Comparison of ENCODE assay signal across 33 cellular contexts in the genomic region with DNA sequence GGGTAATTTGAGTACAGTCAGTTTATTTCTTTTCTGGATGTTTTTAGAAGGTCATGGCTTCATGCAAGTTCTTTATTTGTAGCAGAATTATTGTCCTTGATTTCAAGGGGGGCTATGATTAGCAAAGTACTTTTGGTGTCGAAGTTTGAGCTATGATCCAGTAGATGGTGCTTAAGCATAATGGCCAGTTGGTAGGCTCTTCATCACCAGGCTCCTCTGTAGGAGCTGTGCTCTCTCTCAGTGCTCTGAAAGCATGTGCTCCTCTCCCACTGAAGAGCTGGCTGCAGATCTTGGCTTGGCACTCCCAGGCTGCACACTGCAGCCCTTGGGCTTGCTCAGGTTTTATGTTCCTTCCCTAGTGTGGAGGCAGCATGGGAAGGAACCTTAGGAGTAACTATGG.
"Had no signal": no experiment of that assay in that cellular context is flagged by ENCODE, and none has a peak within 500 bp of the region (broad histone marks: within the 10 kb centered on the region; RNA-seq: fewer than 3 reads in every experiment).

No MANE protein-coding gene starts in this region.

- H3K36me3 ChIP-seq: ascending aorta, breast epithelium, cardiac muscle cell, esophagus muscularis mucosa, gastrocnemius medialis, heart left ventricle had no signal

- H3K27ac ChIP-seq: ascending aorta, breast epithelium, cardiac muscle cell, coronary artery, dorsolateral prefrontal cortex, esophagus muscularis mucosa, foreskin keratinocyte, gastrocnemius medialis, heart left ventricle, VCaP had no signal

- H3K4me3 ChIP-seq: ascending aorta, breast epithelium, cardiac muscle cell, coronary artery, dorsolateral prefrontal cortex, esophagus muscularis mucosa, gastrocnemius medialis, heart left ventricle had no signal

- ATAC-seq: activated CD4-positive, CD25-positive, alpha-beta regulatory T cell treated with anti-CD3 and anti-CD28 coated beads, Interleukin-2, amount 50 U/mL, for 24 hours; activated CD8-positive, alpha-beta memory T cell treated with anti-CD3 and anti-CD28 coated beads, Interleukin-2, amount 10 ng/mL, durations not matched to agents 7 days and 5 days; activated CD8-positive, alpha-beta T cell treated with anti-CD3 and anti-CD28 coated beads, Interleukin-2, amount 10 ng/mL, durations not matched to agents 7 days and 5 days; activated naive CD4-positive, alpha-beta T cell treated with anti-CD3 and anti-CD28 coated beads, Interleukin-2, amount 50 U/mL, for 72 hours; foreskin keratinocyte; gastrocnemius medialis; heart left ventricle had no signal

- DNase-seq: activated B cell treated with CpG ODN at 0.5 μM for 24 hours; activated CD4-positive, alpha-beta memory T cell treated with anti-CD3 and anti-CD28 coated beads for 36 hours; activated CD4-positive, alpha-beta T cell treated with anti-CD3 and anti-CD28 coated beads for 48 hours; activated CD8-positive, alpha-beta memory T cell treated with anti-CD3 and anti-CD28 coated beads, Interleukin-2, amount 10 ng/mL, durations not matched to agents 7 days and 5 days; activated CD8-positive, alpha-beta memory T cell treated with anti-CD3 and anti-CD28 coated beads, Interleukin-2, amount 50 U/mL, for 4 hours; activated CD8-positive, alpha-beta T cell treated with anti-CD3 and anti-CD28 coated beads, Interleukin-2, amount 10 ng/mL, durations not matched to agents 7 days and 5 days; activated gamma-delta T cell; activated naive CD4-positive, alpha-beta T cell; activated naive CD4-positive, alpha-beta T cell treated with anti-CD3 and anti-CD28 coated beads, Interleukin-2, amount 10 ng/mL, durations not matched to agents 7 days and 5 days; activated naive CD8-positive, alpha-beta T cell treated with anti-CD3 and anti-CD28 coated beads, Interleukin-2, amount 10 ng/mL, durations not matched to agents 7 days and 5 days; activated T-cell treated with anti-CD3 and anti-CD28 coated beads, Interleukin-2, amount 50 U/mL, for 1 hour; activated T-cell treated with anti-CD3 and anti-CD28 coated beads, Interleukin-2, amount 50 U/mL, for 48 hours; central memory CD4-positive, alpha-beta T cell; cerebellar nuclear complex; dorsolateral prefrontal cortex; effector memory CD4-positive, alpha-beta T cell; erythroblast; foreskin keratinocyte; gastrocnemius medialis; glutamatergic neuron; heart left ventricle; T-helper 2 cell had no signal

- H3K27me3 Mint-ChIP-seq: activated B cell treated with CpG ODN at 0.5 μM for 24 hours; activated CD4-positive, alpha-beta memory T cell treated with anti-CD3 and anti-CD28 coated beads for 36 hours; activated CD8-positive, alpha-beta memory T cell treated with anti-CD3 and anti-CD28 coated beads, Interleukin-2, amount 10 ng/mL, durations not matched to agents 7 days and 5 days; activated naive CD4-positive, alpha-beta T cell treated with anti-CD3 and anti-CD28 coated beads, Interleukin-2, amount 10 ng/mL, durations not matched to agents 7 days and 5 days; activated naive CD8-positive, alpha-beta T cell treated with anti-CD3 and anti-CD28 coated beads, Interleukin-2, amount 10 ng/mL, durations not matched to agents 7 days and 5 days; dendritic cell treated with granulocyte-macrophage colony-stimulating factor and Interleukin-4, amounts not matched to agents 40 ng/mL and 50 ng/mL, for 4 days had no signal

- H3K27ac Mint-ChIP-seq: activated B cell treated with CpG ODN at 0.5 μM for 24 hours; activated CD4-positive, alpha-beta memory T cell treated with anti-CD3 and anti-CD28 coated beads for 36 hours; activated CD8-positive, alpha-beta memory T cell treated with anti-CD3 and anti-CD28 coated beads, Interleukin-2, amount 10 ng/mL, durations not matched to agents 7 days and 5 days; activated CD8-positive, alpha-beta T cell treated with anti-CD3 and anti-CD28 coated beads, Interleukin-2, amount 10 ng/mL, durations not matched to agents 7 days and 5 days; activated naive CD4-positive, alpha-beta T cell treated with anti-CD3 and anti-CD28 coated beads, Interleukin-2, amount 10 ng/mL, durations not matched to agents 7 days and 5 days; activated naive CD4-positive, alpha-beta T cell treated with anti-CD3 and anti-CD28 coated beads, Interleukin-2, amount 50 U/mL, for 72 hours; activated naive CD8-positive, alpha-beta T cell treated with anti-CD3 and anti-CD28 coated beads, Interleukin-2, amount 10 ng/mL, durations not matched to agents 7 days and 5 days; activated T-helper 1 cell treated with anti-CD3 and anti-CD28 coated beads, Interleukin-12 subunit alpha, Interleukin-12 subunit beta, Interleukin-2, Interleukin-4 antibody, amounts not matched to agents 30 ng/mL and 10 ng/mL and 1 ng/mL, durations not matched to agents 14 hours and 24 hours and 36 hours; brain; dendritic cell treated with granulocyte-macrophage colony-stimulating factor and Interleukin-4, amounts not matched to agents 40 ng/mL and 50 ng/mL, for 4 days had no signal

- H3K4me1 Mint-ChIP-seq: activated B cell treated with CpG ODN at 0.5 μM for 24 hours; activated CD8-positive, alpha-beta memory T cell treated with anti-CD3 and anti-CD28 coated beads, Interleukin-2, amount 10 ng/mL, durations not matched to agents 7 days and 5 days; activated naive CD4-positive, alpha-beta T cell treated with anti-CD3 and anti-CD28 coated beads, Interleukin-2, amount 10 ng/mL, durations not matched to agents 7 days and 5 days; activated naive CD8-positive, alpha-beta T cell treated with anti-CD3 and anti-CD28 coated beads, Interleukin-2, amount 10 ng/mL, durations not matched to agents 7 days and 5 days; brain had no signal

- H3K9me3 Mint-ChIP-seq: brain had no signal

- H3K36me3 Mint-ChIP-seq: activated CD4-positive, alpha-beta memory T cell treated with anti-CD3 and anti-CD28 coated beads for 36 hours; activated CD8-positive, alpha-beta memory T cell treated with anti-CD3 and anti-CD28 coated beads, Interleukin-2, amount 10 ng/mL, durations not matched to agents 7 days and 5 days; activated naive CD4-positive, alpha-beta T cell treated with anti-CD3 and anti-CD28 coated beads, Interleukin-2, amount 10 ng/mL, durations not matched to agents 7 days and 5 days; activated naive CD4-positive, alpha-beta T cell treated with anti-CD3 and anti-CD28 coated beads, Interleukin-2, amount 50 U/mL, for 72 hours; activated naive CD8-positive, alpha-beta T cell treated with anti-CD3 and anti-CD28 coated beads, Interleukin-2, amount 10 ng/mL, durations not matched to agents 7 days and 5 days; brain had no signal

- H3K4me1 ChIP-seq: ascending aorta, breast epithelium, esophagus muscularis mucosa, foreskin keratinocyte, gastrocnemius medialis, heart left ventricle had no signal

- H3K9me3 ChIP-seq: ascending aorta, esophagus muscularis mucosa, gastrocnemius medialis, heart left ventricle had no signal

- H3K4me3 Mint-ChIP-seq: activated B cell treated with CpG ODN at 0.5 μM for 24 hours; activated CD4-positive, alpha-beta memory T cell treated with anti-CD3 and anti-CD28 coated beads for 36 hours; activated CD8-positive, alpha-beta memory T cell treated with anti-CD3 and anti-CD28 coated beads, Interleukin-2, amount 10 ng/mL, durations not matched to agents 7 days and 5 days; activated CD8-positive, alpha-beta T cell treated with anti-CD3 and anti-CD28 coated beads, Interleukin-2, amount 10 ng/mL, durations not matched to agents 7 days and 5 days; activated naive CD4-positive, alpha-beta T cell treated with anti-CD3 and anti-CD28 coated beads, Interleukin-2, amount 10 ng/mL, durations not matched to agents 7 days and 5 days; activated naive CD8-positive, alpha-beta T cell treated with anti-CD3 and anti-CD28 coated beads, Interleukin-2, amount 10 ng/mL, durations not matched to agents 7 days and 5 days; activated T-helper 1 cell treated with anti-CD3 and anti-CD28 coated beads, Interleukin-12 subunit alpha, Interleukin-12 subunit beta, Interleukin-2, Interleukin-4 antibody, amounts not matched to agents 30 ng/mL and 10 ng/mL and 1 ng/mL, durations not matched to agents 14 hours and 24 hours and 36 hours; brain; dendritic cell treated with granulocyte-macrophage colony-stimulating factor and Interleukin-4, amounts not matched to agents 40 ng/mL and 50 ng/mL, for 4 days had no signal

- H3K27me3 ChIP-seq: ascending aorta, breast epithelium, cardiac muscle cell, dorsolateral prefrontal cortex, esophagus muscularis mucosa, foreskin keratinocyte, gastrocnemius medialis, heart left ventricle had no signal
